In the genomic region with DNA sequence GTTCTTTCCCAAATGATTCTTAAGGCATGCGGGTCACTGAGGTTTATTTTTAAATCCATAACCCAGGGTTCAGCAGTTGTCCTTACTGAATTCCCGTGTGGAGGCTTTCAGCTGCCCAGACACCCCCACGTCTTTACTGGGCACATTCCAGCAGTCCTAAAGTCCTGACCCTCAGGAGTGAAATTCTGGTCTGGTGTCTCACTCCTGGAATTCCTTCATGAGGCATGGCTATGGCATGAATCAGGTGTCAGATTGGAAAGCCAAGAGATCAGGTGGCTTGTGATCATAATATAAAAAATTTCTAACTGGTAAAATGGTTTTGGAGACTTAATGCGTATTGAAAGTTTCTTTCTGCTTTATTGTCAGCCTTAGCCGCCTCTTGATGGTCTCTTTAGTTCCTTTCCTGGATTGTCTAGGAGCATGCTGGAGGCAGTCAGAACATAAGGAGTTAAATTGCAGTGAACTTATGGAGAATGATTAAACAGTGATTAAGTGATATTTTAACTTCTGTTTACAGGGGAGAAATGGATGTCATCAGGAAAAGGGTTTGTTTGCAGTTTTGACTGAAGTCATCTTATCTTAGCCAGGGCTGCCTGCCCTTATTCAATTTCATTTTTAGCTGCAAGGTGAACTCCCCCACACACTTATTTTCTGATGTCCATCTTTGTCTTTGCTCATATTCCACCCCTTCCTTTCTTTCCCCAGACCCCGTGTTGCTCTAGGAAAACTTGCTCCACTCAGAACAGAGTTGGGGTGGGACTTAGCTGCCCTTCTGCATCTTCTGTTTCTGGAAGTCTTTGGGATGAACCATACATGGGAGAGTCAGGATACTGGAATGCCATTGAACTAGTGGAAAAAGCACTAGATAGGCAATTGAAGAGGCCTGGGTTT, we compare ENCODE assay signal across 1 cellular context.
TF ChIP-seq lines count a peak whose summit lies in the region.

No MANE protein-coding gene starts in this region.

TF ChIP-seq in HEK293, 187 proteins besides CTCF, POLR2A, EP300 and RAD21 (continued from another document):
- TF ChIP-seq ZNF580 (tag by site-specific recombination; IDR thresholded peaks at IDR 0.05): 0 out of 2 replicates have a peak, but pooled peaks have one; percentile 29
- peak; percentile 67; the same call in 1 of the 2 replicates for TF ChIP-seq PRDM6 (tag by site-specific recombination; IDR thresholded peaks at IDR 0.05)
- TF ChIP-seq ZNF223 (tag by site-specific recombination; IDR thresholded peaks at IDR 0.05): no peak
- TF ChIP-seq, protein P1, sequence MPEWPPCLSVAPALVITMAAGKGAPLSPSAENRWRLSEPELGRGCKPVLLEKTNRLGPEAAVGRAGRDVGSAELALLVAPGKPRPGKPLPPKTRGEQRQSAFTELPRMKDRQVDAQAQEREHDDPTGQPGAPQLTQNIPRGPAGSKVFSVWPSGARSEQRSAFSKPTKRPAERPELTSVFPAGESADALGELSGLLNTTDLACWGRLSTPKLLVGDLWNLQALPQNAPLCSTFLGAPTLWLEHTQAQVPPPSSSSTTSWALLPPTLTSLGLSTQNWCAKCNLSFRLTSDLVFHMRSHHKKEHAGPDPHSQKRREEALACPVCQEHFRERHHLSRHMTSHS (tag by site-specific recombination; IDR thresholded peaks at IDR 0.05): no peak
- TF ChIP-seq ZNF658 (tag by site-specific recombination; IDR thresholded peaks at IDR 0.05): no peak
- 0 out of 2 replicates have a peak, but pooled peaks have one; percentile 32 for TF ChIP-seq KLF8 (tag by site-specific recombination; IDR thresholded peaks at IDR 0.05)
- 0 out of 2 replicates have a peak, but pooled peaks have one; percentile 12 for TF ChIP-seq ZNF501 (tag by site-specific recombination; IDR thresholded peaks at IDR 0.05)
- TF ChIP-seq PATZ1 (tag by site-specific recombination; IDR thresholded peaks at IDR 0.05): 0 out of 2 replicates have a peak, but pooled peaks have one; percentile 17
- TF ChIP-seq OVOL3 (tag by site-specific recombination; IDR thresholded peaks at IDR 0.05): no peak
- 0 out of 2 replicates have a peak, but pooled peaks have one; percentile 15 for TF ChIP-seq ZNF10 (tag by site-specific recombination; IDR thresholded peaks at IDR 0.05)
- peak; percentile 65; the same call in 1 of the 2 replicates for TF ChIP-seq ZXDB (tag by site-specific recombination; IDR thresholded peaks at IDR 0.05)
- no peak for TF ChIP-seq ZNF404 (tag by site-specific recombination; IDR thresholded peaks at IDR 0.05)
TF ChIP-seq in HEK293: peak in this region for 11.
